Comparison of ENCODE assay signal across 10 cellular contexts in genomic region chr3:143016321-143016972, GRCh38. TPM values are rescaled to one million over a fixed set of nuclear protein-coding genes. Genes with fewer than 3 reads are reported as not detected.
DNase-seq lines count a peak whose midpoint lies in the region; ATAC-seq and TF ChIP-seq lines count a peak whose summit lies in the region.
"Had no signal": no experiment of that assay in that cellular context is flagged by ENCODE, and none has a peak within 500 bp of the region (broad histone marks: within the 10 kb centered on the region; RNA-seq: fewer than 3 reads in every experiment).

No MANE protein-coding gene starts in this region.

- ATAC-seq in left cardiac atrium (no peak), gastroesophageal sphincter (no peak), HG02798 (IDR thresholded peaks at IDR 0.05; ENCODE audit: poor library complexity, unreplicated experiment) (no peak), HG03378 (IDR thresholded peaks at IDR 0.05; ENCODE audit: unreplicated experiment) (no peak)

- peaks cover 38% of the 10 kb centered on the region for H3K79me2 ChIP-seq in PC-9 (ENCODE audit: low read depth)

- H3K9me3 ChIP-seq in right atrium auricular region (no peaks in the 10 kb centered on the region), PC-9 (ENCODE audit: insufficient read depth, low read depth) (no peaks in the 10 kb centered on the region), gastroesophageal sphincter (no peaks in the 10 kb centered on the region)
- H3K9me3 ChIP-seq: SJCRH30 had no signal

- no TSS peak for BruUV-seq in PC-9 (replicated peaks; lab: Mats Ljungman, UMichigan)

- CTCF ChIA-PET in PC-9 (lab: Charles Lee), result interaction anchor here (0.5 to 1.2 kb wide), 5 partner anchors 11 to 1710 kb away, joined by 3 to 7 read pairs (median 4); no protein-coding TSS in a partner anchor

- no peak overlapping the region for H3K27ac ChIP-seq in right atrium auricular region
- no peak overlapping the region for H3K27ac ChIP-seq in PC-9
- no peak overlapping the region for H3K27ac ChIP-seq in gastroesophageal sphincter
- H3K27ac ChIP-seq: SJCRH30 had no signal

- TF ChIP-seq CTCF in right atrium auricular region (IDR thresholded peaks at IDR 0.05) (peak; percentile 24 to 69), PC-9 (conservative IDR thresholded peaks at IDR 0.05) (peak; percentile 72), gastroesophageal sphincter (IDR thresholded peaks at IDR 0.05) (peak; percentile 17 to 50 (median 35))

- H3K4me3 ChIP-seq in right atrium auricular region, result no peak overlapping the region
- H3K4me3 ChIP-seq in PC-9, result no peak overlapping the region
- no peak overlapping the region for H3K4me3 ChIP-seq in gastroesophageal sphincter
- H3K4me3 ChIP-seq: SJCRH30 had no signal

- H3K4me1 ChIP-seq in right atrium auricular region, result no peaks in the 10 kb centered on the region
- no peaks in the 10 kb centered on the region for H3K4me1 ChIP-seq in PC-9 (replicated peaks; ENCODE audit: insufficient read depth)
- peaks cover 0 to 2% (median 0%) of the 10 kb centered on the region in 3 donors for H3K4me1 ChIP-seq in gastroesophageal sphincter
- H3K4me1 ChIP-seq: SJCRH30 had no signal

- H3K36me3 ChIP-seq in right atrium auricular region (peaks cover 34% of the 10 kb centered on the region), PC-9 (ENCODE audit: low read depth) (peaks cover 44% of the 10 kb centered on the region), gastroesophageal sphincter (peaks cover 8 to 75% of the 10 kb centered on the region in 2 donors)

- 86 to 89% methylated on average over 3 of the region's 3 CpGs for WGBS in gastroesophageal sphincter (ENCODE audit: low coverage in 1 of 2), 2 donors

- intact Hi-C loops in left cardiac atrium (cut with DNase I), result no loop called here
- intact Hi-C loops in PC-9 (cut with micrococcal nuclease; ENCODE audit: unreplicated experiment), result no loop called here

- H3K9me2 ChIP-seq in PC-9 (ENCODE audit: insufficient read depth), result no peaks in the 10 kb centered on the region

- POLR2A ChIA-PET in PC-9 (lab: Charles Lee; ENCODE audit: unreplicated experiment), result no interaction called here

- H3K27me3 ChIP-seq in right atrium auricular region, result no peaks in the 10 kb centered on the region
- no peaks in the 10 kb centered on the region for H3K27me3 ChIP-seq in PC-9 (ENCODE audit: insufficient read depth, low read depth)
- H3K27me3 ChIP-seq in gastroesophageal sphincter, result no peaks in the 10 kb centered on the region
- H3K27me3 ChIP-seq: SJCRH30 had no signal

- peaks cover 23% of the 10 kb centered on the region for H3F3A ChIP-seq in PC-9 (ENCODE audit: insufficient read depth, low read depth)

- peaks cover 53% of the 10 kb centered on the region for H4K20me1 ChIP-seq in PC-9 (ENCODE audit: insufficient read depth)

- DNase-seq in right atrium auricular region (ENCODE audit: low spot score) (no peak), left cardiac atrium (no peak), PC-9 (no peak), Ammon's horn (ENCODE audit: low spot score) (no peak), cerebellum (ENCODE audit: low spot score) (no peak)

- no peak overlapping the region for H2AFZ ChIP-seq in PC-9

- H3K4me2 ChIP-seq in PC-9, result no peak overlapping the region

- TF ChIP-seq EP300 in gastroesophageal sphincter (IDR thresholded peaks at IDR 0.05), result no peak

- no peak for TF ChIP-seq POLR2A in gastroesophageal sphincter (IDR thresholded peaks at IDR 0.05)

RNA-seq across cellular contexts. Expression of gene U2SURP, which starts 15.1 kb away (rescaled TPM):
- total RNA-seq in right atrium auricular region (10 to 100 TPM; 26.3 to 33.7 TPM), left cardiac atrium (10 to 100 TPM; 46.8 to 48.9 TPM), PC-9 (2021) (104 and 126 TPM in 2 replicates), gastroesophageal sphincter (100 to 1,000 TPM in 1 of 4 donors, 10 to 100 TPM in 3; 40.5 to 111 (median 60.4) TPM), cerebellum (159 TPM)

RNA-seq across cellular contexts. Expression of gene PAQR9, which starts 53.0 kb away (rescaled TPM):
- total RNA-seq in right atrium auricular region (10 to 100 TPM in 1 of 2 donors, 1 to 10 TPM in 1; 5.7 to 23.0 TPM), left cardiac atrium (1 to 10 TPM; 9.0 to 9.5 TPM), PC-9 (2021) (not detected in 2 replicates), gastroesophageal sphincter (not detected), cerebellum (1.4 TPM)
- total RNA-seq: glomerular endothelial cell had no signal
